ENCODE assay signal across 18 cellular contexts in genomic region chr20:42589976-42590639, GRCh38.
DNase-seq lines count a peak whose midpoint lies in the region; ATAC-seq and TF ChIP-seq lines count a peak whose summit lies in the region.
"Had no signal": no experiment of that assay in that cellular context is flagged by ENCODE, and none has a peak within 500 bp of the region (broad histone marks: within the 10 kb centered on the region; RNA-seq: fewer than 3 reads in every experiment).

No MANE protein-coding gene starts in this region.

- DNase-seq in NCI-H748 (lab: John Stamatoyannopoulos, UW; ENCODE audit: unreplicated experiment) (peak; percentile 12), NCI-H748 treated with DMSO at 0.1 percent for 48 hours (lab: John Stamatoyannopoulos, UW) (no peak), DND-41 (peak; percentile 8), Karpas-422 (peak; percentile 58), endodermal cell (peak; percentile 56), mammary epithelial cell (no peak), esophagus squamous epithelium (lab: John Stamatoyannopoulos, UW) (no peak)
- DNase-seq: AML-193; Caco-2; CD4-positive, alpha-beta T cell; GF-D8 had no signal

- H3K27me3 ChIP-seq in DND-41 (ENCODE audit: insufficient read depth, low read length, poor library complexity) (peaks cover 3% of the 10 kb centered on the region), Karpas-422 (ENCODE audit: low read length) (no peaks in the 10 kb centered on the region), endodermal cell (ENCODE audit: control insufficient read depth, insufficient read depth, low read length, poor library complexity, severe bottlenecking) (peaks cover 4% of the 10 kb centered on the region), mammary epithelial cell (ENCODE audit: insufficient read depth, low read length) (no peaks in the 10 kb centered on the region), esophagus squamous epithelium (peaks cover 0 to 6% (median 0%) of the 10 kb centered on the region in 4 donors)

- H3K27ac ChIP-seq in DND-41 (ENCODE audit: low read length), result no peak overlapping the region
- no peak overlapping the region for H3K27ac ChIP-seq in Karpas-422 (ENCODE audit: low read length)
- no peak overlapping the region for H3K27ac ChIP-seq in endodermal cell (ENCODE audit: low read depth, low read length)
- H3K27ac ChIP-seq in mammary epithelial cell (ENCODE audit: insufficient read depth, low read depth, low read length), result no peak overlapping the region
- no peak overlapping the region for H3K27ac ChIP-seq in esophagus squamous epithelium
- H3K27ac ChIP-seq: 22Rv1, A549, C4-2B, HL-60 had no signal

- 83 to 100% methylated on average over 1 to 2 of the region's 2 CpGs for WGBS in endodermal cell (ENCODE audit: insufficient coverage in 1 of 2, insufficient read length in 1 of 2), 2 experiments
- 5% methylated on average over 2 of the region's 2 CpGs for WGBS in mammary epithelial cell (ENCODE audit: low coverage, missing lambda C conversion rate)
- WGBS in esophagus squamous epithelium, 2 donors, result 42 to 43% methylated on average over 2 of the region's 2 CpGs

- ATAC-seq in DND-41 (ENCODE audit: insufficient read depth, low read depth), result no peak
- ATAC-seq: A549, GM12878 had no signal

- H3K4me2 ChIP-seq in DND-41 (ENCODE audit: insufficient read depth, low read length) (no peak overlapping the region), Karpas-422 (ENCODE audit: low read depth, low read length, poor library complexity, severe bottlenecking) (no peak overlapping the region), mammary epithelial cell (ENCODE audit: insufficient read depth, low read depth, low read length) (no peak overlapping the region)
- H3K4me2 ChIP-seq: A549 had no signal

- CTCF ChIA-PET in mammary epithelial cell (lab: Charles Lee; ENCODE audit: low non-redundant PET), result no interaction called here

- H2AFZ ChIP-seq in DND-41 (ENCODE audit: low read depth, low read length) (no peak overlapping the region), Karpas-422 (ENCODE audit: low read length) (no peak overlapping the region), mammary epithelial cell (ENCODE audit: low read depth, low read length) (no peak overlapping the region)

- H3K4me1 Mint-ChIP-seq in endodermal cell, result peaks cover 7% of the 10 kb centered on the region
- H3K4me1 Mint-ChIP-seq: IgD-negative memory B cell had no signal

- TF ChIP-seq CTCF in DND-41 (IDR thresholded peaks at IDR 0.05; ENCODE audit: borderline replicate concordance, extremely low read depth, low read length, poor library complexity, severe bottlenecking) (no peak), endodermal cell (conservative IDR thresholded peaks at IDR 0.05) (peak; percentile 64), mammary epithelial cell (conservative IDR thresholded peaks at IDR 0.05 in 1 of 2, IDR thresholded peaks at IDR 0.05 in 1 of 2; ENCODE audit: extremely low read depth in 1 of 2, insufficient read depth in 1 of 2, low read depth in 1 of 2, low read length in 2 of 2) (no peak), esophagus squamous epithelium (IDR thresholded peaks at IDR 0.05) (no peak)

- H3K9me2 ChIP-seq in Karpas-422 (replicated peaks; ENCODE audit: insufficient read depth, low read length), result no peaks in the 10 kb centered on the region

- H3K4me3 Mint-ChIP-seq in endodermal cell, result no peak overlapping the region
- H3K4me3 Mint-ChIP-seq: CD4-positive, alpha-beta T cell; IgD-negative memory B cell had no signal

- H3K36me3 Mint-ChIP-seq in endodermal cell (ENCODE audit: low read depth), result no peaks in the 10 kb centered on the region
- H3K36me3 Mint-ChIP-seq: IgD-negative memory B cell had no signal

- no peaks in the 10 kb centered on the region for H3K79me2 ChIP-seq in DND-41 (ENCODE audit: insufficient read depth, low read length)
- H3K79me2 ChIP-seq in Karpas-422 (ENCODE audit: low read length), result no peaks in the 10 kb centered on the region
- no peaks in the 10 kb centered on the region for H3K79me2 ChIP-seq in mammary epithelial cell (ENCODE audit: insufficient read depth, low read length)

- H4K20me1 ChIP-seq in DND-41 (ENCODE audit: insufficient read depth, low read length), result no peaks in the 10 kb centered on the region; the same call in 1 of the 2 replicates
- no peaks in the 10 kb centered on the region; the same call in 1 of the 2 replicates for H4K20me1 ChIP-seq in Karpas-422 (ENCODE audit: insufficient read depth, low read depth, low read length)
- no peaks in the 10 kb centered on the region for H4K20me1 ChIP-seq in mammary epithelial cell (ENCODE audit: insufficient read depth, low read length)

- no peak overlapping the region for H3K9ac ChIP-seq in DND-41 (ENCODE audit: low read depth, low read length)
- no peak overlapping the region for H3K9ac ChIP-seq in Karpas-422 (ENCODE audit: low read length)
- no peak overlapping the region for H3K9ac ChIP-seq in endodermal cell (ENCODE audit: extremely low read depth, low read length, poor library complexity, severe bottlenecking)
- H3K9ac ChIP-seq in mammary epithelial cell (ENCODE audit: insufficient read depth, low read length), result no peak overlapping the region

- intact Hi-C loops in mammary epithelial cell (cut with micrococcal nuclease), result no loop called here
- intact Hi-C loops in esophagus squamous epithelium (cut with DNase I), result no loop called here

- dilution Hi-C loops in mammary epithelial cell (cut with HindIII; ENCODE audit: low sequenced_read_pairs), result no loop called here

- H3K4me1 ChIP-seq in DND-41 (ENCODE audit: insufficient read depth, low read length) (no peaks in the 10 kb centered on the region), Karpas-422 (ENCODE audit: low read length) (peaks cover 44% of the 10 kb centered on the region), endodermal cell (ENCODE audit: control insufficient read depth, insufficient read depth, low read length) (peaks cover 2% of the 10 kb centered on the region), mammary epithelial cell (ENCODE audit: insufficient read depth, low read length) (no peaks in the 10 kb centered on the region), esophagus squamous epithelium (no peaks in the 10 kb centered on the region)
- H3K4me1 ChIP-seq: A549, Caco-2, HAP-1 had no signal

- no peak overlapping the region for H3K27ac Mint-ChIP-seq in endodermal cell
- H3K27ac Mint-ChIP-seq: CD4-positive, alpha-beta T cell; IgD-negative memory B cell had no signal

- H3K9me3 ChIP-seq in DND-41 (ENCODE audit: insufficient read depth, low read length, severe bottlenecking) (no peaks in the 10 kb centered on the region), Karpas-422 (ENCODE audit: low read length) (no peaks in the 10 kb centered on the region), endodermal cell (ENCODE audit: control insufficient read depth, low read length) (no peaks in the 10 kb centered on the region), mammary epithelial cell (replicated peaks; ENCODE audit: insufficient read depth, low read length) (peaks cover 38% of the 10 kb centered on the region), esophagus squamous epithelium (no peaks in the 10 kb centered on the region)
- H3K9me3 ChIP-seq: A549, Caco-2 had no signal

- no TSS peak for BruUV-seq in mammary epithelial cell (replicated peaks; lab: Mats Ljungman, UMichigan)

- no peak overlapping the region for H3K4me3 ChIP-seq in DND-41 (ENCODE audit: low read depth in 1 of 2, low read length in 2 of 2)
- H3K4me3 ChIP-seq in Karpas-422 (ENCODE audit: low read length), result no peak overlapping the region
- H3K4me3 ChIP-seq in endodermal cell (ENCODE audit: low read length), result no peak overlapping the region
- H3K4me3 ChIP-seq in mammary epithelial cell (replicated peaks in 1 of 3; ENCODE audit: insufficient read depth in 1 of 3, low read depth in 2 of 3, low read length in 3 of 3), result no peak overlapping the region
- no peak overlapping the region for H3K4me3 ChIP-seq in esophagus squamous epithelium
- H3K4me3 ChIP-seq: A549, GM12878, HAP-1 had no signal

- no peak for TF ChIP-seq POLR2A in esophagus squamous epithelium (IDR thresholded peaks at IDR 0.05)

- no peaks in the 10 kb centered on the region for H3K9me3 Mint-ChIP-seq in endodermal cell
- H3K9me3 Mint-ChIP-seq: CD4-positive, alpha-beta T cell had no signal

- no peaks in the 10 kb centered on the region for H3K36me3 ChIP-seq in DND-41 (ENCODE audit: insufficient read depth, low read length)
- H3K36me3 ChIP-seq in Karpas-422 (ENCODE audit: insufficient read depth, low read length), result no peaks in the 10 kb centered on the region
- no peaks in the 10 kb centered on the region for H3K36me3 ChIP-seq in endodermal cell (ENCODE audit: control insufficient read depth, insufficient read depth, low read length)
- no peaks in the 10 kb centered on the region for H3K36me3 ChIP-seq in mammary epithelial cell (ENCODE audit: insufficient read depth, low read length)
- no peaks in the 10 kb centered on the region for H3K36me3 ChIP-seq in esophagus squamous epithelium
- H3K36me3 ChIP-seq: HAP-1 had no signal

- H3K27me3 Mint-ChIP-seq in endodermal cell (ENCODE audit: insufficient read depth), result peaks cover 21% of the 10 kb centered on the region
- H3K27me3 Mint-ChIP-seq: CD4-positive, alpha-beta T cell; IgD-negative memory B cell had no signal

- in situ Hi-C loops in mammary epithelial cell (cut with MboI; ENCODE audit: low sequenced_read_pairs in 2 of 2), result no loop called here

Comparison
In these comparisons a context has a peak if more than half of its experiments do, and no peak if none do; other contexts are left out.
1. DNase-seq: peak in NCI-H748 (single experiment), DND-41 (single experiment), Karpas-422 (single experiment) and endodermal cell (single experiment); none in NCI-H748 treated with DMSO at 0.1 percent for 48 hours (single experiment), mammary epithelial cell (single experiment) and esophagus squamous epithelium (single experiment).